ENCODE assay signal across 14 cellular contexts in the genomic region with DNA sequence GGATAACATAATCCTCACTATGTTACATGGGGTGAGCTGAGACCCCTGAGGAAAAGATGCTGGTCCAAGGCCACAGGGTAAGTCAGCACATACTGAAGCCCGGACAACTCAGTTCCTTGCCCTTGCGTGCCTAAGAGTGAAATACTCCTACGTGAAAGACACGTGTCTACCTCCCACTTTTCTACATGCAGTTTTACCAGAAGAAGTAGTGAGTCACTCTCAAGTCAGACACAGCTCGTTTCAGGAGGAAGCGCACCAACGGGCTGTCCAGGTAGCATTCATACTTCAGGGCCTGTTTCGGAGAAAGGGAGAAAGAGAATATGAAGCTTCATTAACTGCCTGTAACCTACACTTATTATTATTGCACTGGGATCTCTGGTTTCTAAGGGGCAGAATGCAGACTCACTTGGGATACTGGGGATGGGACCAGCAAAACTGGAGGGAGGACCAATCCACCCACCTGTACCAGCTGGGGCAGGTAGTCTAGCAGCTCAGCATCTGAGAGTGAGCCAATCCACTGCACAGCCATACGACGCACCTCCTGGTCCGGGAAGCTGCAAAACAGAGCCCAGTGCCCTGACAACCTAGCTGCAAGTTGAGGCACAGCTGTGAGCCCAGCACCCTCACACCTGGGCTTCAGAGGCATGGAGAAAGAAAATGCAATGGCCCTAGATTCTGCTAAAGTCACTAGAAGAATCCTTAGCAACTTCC. TPM values are rescaled to one million over a fixed set of nuclear protein-coding genes. Genes with fewer than 3 reads are reported as not detected.
DNase-seq lines count a peak whose midpoint lies in the region; ATAC-seq, FAIRE-seq and TF ChIP-seq lines count a peak whose summit lies in the region.
"Had no signal": no experiment of that assay in that cellular context is flagged by ENCODE, and none has a peak within 500 bp of the region (broad histone marks: within the 10 kb centered on the region; RNA-seq: fewer than 3 reads in every experiment).

No MANE protein-coding gene starts in this region.

- H3K27ac ChIP-seq in prostate gland: peak overlapping the region; percentile 82
- no peak overlapping the region for H3K27ac ChIP-seq in naive thymus-derived CD4-positive, alpha-beta T cell (ENCODE audit: low read depth, low read length)

- no peak for DNase-seq in stimulated activated naive CD8-positive, alpha-beta T cell treated with anti-CD3 and anti-CD28 coated beads, Interleukin-15, Interleukin-2, amounts not matched to agents 100 U/mL and 50 U/mL, for 24 hours
- no peak for DNase-seq in stimulated activated naive CD8-positive, alpha-beta T cell treated with anti-CD3 and anti-CD28 coated beads, Interleukin-15, amount 100 ng/mL, for 72 hours
- DNase-seq in bronchial epithelial cell (ENCODE audit: low read depth): peak; percentile 96
- DNase-seq in prostate gland (ENCODE audit: low spot score): no peak
- DNase-seq in GF-D8 (lab: John Stamatoyannopoulos, UW): no peak
- DNase-seq in naive thymus-derived CD4-positive, alpha-beta T cell: no peak
- no peak for DNase-seq in GM03348 (ENCODE audit: low spot score)
- DNase-seq: left ventricle myocardium superior had no signal

- H3K4me3 Mint-ChIP-seq in stimulated activated naive CD8-positive, alpha-beta T cell treated with anti-CD3 and anti-CD28 coated beads, Interleukin-15, amount 100 ng/mL, for 72 hours: no peak overlapping the region
- H3K4me3 Mint-ChIP-seq in naive thymus-derived CD4-positive, alpha-beta T cell: peak overlapping the region in 1 of 10 donors; percentile 15
- H3K4me3 Mint-ChIP-seq: CD4-positive, CD25-positive, alpha-beta regulatory T cell; WTC11 had no signal

- 67% methylated on average over 11 of the region's 11 CpGs for WGBS in prostate gland

- POLR2A ChIA-PET in naive thymus-derived CD4-positive, alpha-beta T cell (lab: Charles Lee): interaction anchor here (0.6 to 3.4 kb wide), 5 partner anchors 38 to 69 kb away, joined by 3 to 16 read pairs (median 4); a partner anchor contains a TSS

- peaks cover 17% of the 10 kb centered on the region for H3K4me1 Mint-ChIP-seq in stimulated activated naive CD8-positive, alpha-beta T cell treated with anti-CD3 and anti-CD28 coated beads, Interleukin-15, amount 100 ng/mL, for 72 hours
- H3K4me1 Mint-ChIP-seq in naive thymus-derived CD4-positive, alpha-beta T cell: peaks cover 3 to 19% (median 6%) of the 10 kb centered on the region in 7 donors

- peak; percentile 70 for ATAC-seq in stimulated activated naive CD8-positive, alpha-beta T cell treated with anti-CD3 and anti-CD28 coated beads, Interleukin-15, Interleukin-2, amounts not matched to agents 100 U/mL and 50 U/mL, for 24 hours
- no peak for ATAC-seq in stimulated activated naive CD8-positive, alpha-beta T cell treated with anti-CD3 and anti-CD28 coated beads, Interleukin-15, amount 100 ng/mL, for 72 hours
- ATAC-seq in naive thymus-derived CD4-positive, alpha-beta T cell: no peak
- no peak for ATAC-seq in HG02884 (IDR thresholded peaks at IDR 0.05; ENCODE audit: unreplicated experiment)
- ATAC-seq: left ventricle myocardium superior, WTC11 had no signal

- peaks cover 10% of the 10 kb centered on the region for H3K36me3 ChIP-seq in bronchial epithelial cell (ENCODE audit: control insufficient read depth, insufficient read depth, low read length)
- H3K36me3 ChIP-seq in prostate gland: no peaks in the 10 kb centered on the region
- peaks cover 6 to 84% (median 36%) of the 10 kb centered on the region in 3 experiments for H3K36me3 ChIP-seq in naive thymus-derived CD4-positive, alpha-beta T cell (ENCODE audit: control insufficient read depth in 2 of 3, insufficient read depth in 3 of 3, low read length in 3 of 3)

- H3K27ac Mint-ChIP-seq in stimulated activated naive CD8-positive, alpha-beta T cell treated with anti-CD3 and anti-CD28 coated beads, Interleukin-15, amount 100 ng/mL, for 72 hours: peak overlapping the region in 1 of 2 donors; percentile 55
- peak overlapping the region in 2 of 9 donors; percentile 4 to 60 for H3K27ac Mint-ChIP-seq in naive thymus-derived CD4-positive, alpha-beta T cell
- H3K27ac Mint-ChIP-seq: WTC11 had no signal

- no peak overlapping the region for H3K4me3 ChIP-seq in bronchial epithelial cell (ENCODE audit: low read depth, low read length)
- no peak overlapping the region for H3K4me3 ChIP-seq in prostate gland
- H3K4me3 ChIP-seq in naive thymus-derived CD4-positive, alpha-beta T cell (ENCODE audit: low read length): no peak overlapping the region
- H3K4me3 ChIP-seq: esophagus muscularis mucosa, pancreas had no signal

- H3K9me3 Mint-ChIP-seq in stimulated activated naive CD8-positive, alpha-beta T cell treated with anti-CD3 and anti-CD28 coated beads, Interleukin-15, amount 100 ng/mL, for 72 hours: no peaks in the 10 kb centered on the region
- H3K9me3 Mint-ChIP-seq in naive thymus-derived CD4-positive, alpha-beta T cell: no peaks in the 10 kb centered on the region
- H3K9me3 Mint-ChIP-seq: CD4-positive, CD25-positive, alpha-beta regulatory T cell; WTC11 had no signal

- no peaks in the 10 kb centered on the region for H3K9me3 ChIP-seq in prostate gland
- no peaks in the 10 kb centered on the region for H3K9me3 ChIP-seq in naive thymus-derived CD4-positive, alpha-beta T cell (ENCODE audit: control insufficient read depth in 2 of 3, low read length in 3 of 3)
- H3K9me3 ChIP-seq: esophagus muscularis mucosa, pancreas had no signal

- FAIRE-seq in bronchial epithelial cell (lab: Jason Lieb, UNC): no peak
- FAIRE-seq: H54, pancreas had no signal

- no peaks in the 10 kb centered on the region for H3K27me3 Mint-ChIP-seq in stimulated activated naive CD8-positive, alpha-beta T cell treated with anti-CD3 and anti-CD28 coated beads, Interleukin-15, amount 100 ng/mL, for 72 hours
- no peaks in the 10 kb centered on the region for H3K27me3 Mint-ChIP-seq in naive thymus-derived CD4-positive, alpha-beta T cell
- H3K27me3 Mint-ChIP-seq: CD4-positive, CD25-positive, alpha-beta regulatory T cell had no signal

- intact Hi-C loops in prostate gland (cut with DNase I): no loop called here
- intact Hi-C loops in naive thymus-derived CD4-positive, alpha-beta T cell (cut with micrococcal nuclease): no loop called here

- peak; percentile 19 for TF ChIP-seq POLR2A in prostate gland (IDR thresholded peaks at IDR 0.05)

- CTCF ChIA-PET in naive thymus-derived CD4-positive, alpha-beta T cell (lab: Charles Lee): interaction anchor here (1.3 to 22.5 kb wide), 5 partner anchors 9 to 363 kb away, joined by 3 to 434 read pairs (median 6); a partner anchor contains a TSS

- H3K4me1 ChIP-seq in prostate gland (replicated peaks): peaks cover 13% of the 10 kb centered on the region
- H3K4me1 ChIP-seq in naive thymus-derived CD4-positive, alpha-beta T cell (ENCODE audit: control insufficient read depth in 2 of 2, insufficient read depth in 2 of 2, low read length in 2 of 2): peaks cover 0 to 8% of the 10 kb centered on the region in 2 donors
- H3K4me1 ChIP-seq: pancreas had no signal

- peaks cover 8 to 64% (median 23%) of the 10 kb centered on the region in 5 donors for H3K36me3 Mint-ChIP-seq in naive thymus-derived CD4-positive, alpha-beta T cell

- no peak for TF ChIP-seq CTCF in bronchial epithelial cell (IDR thresholded peaks at IDR 0.05; ENCODE audit: insufficient read depth, low read length, severe bottlenecking)
- TF ChIP-seq CTCF in prostate gland (IDR thresholded peaks at IDR 0.05): no peak

- H3K27me3 ChIP-seq in bronchial epithelial cell (ENCODE audit: control insufficient read depth, insufficient read depth, low read length) (no peaks in the 10 kb centered on the region), prostate gland (replicated peaks; ENCODE audit: insufficient read depth) (no peaks in the 10 kb centered on the region)
- no peaks in the 10 kb centered on the region for H3K27me3 ChIP-seq in naive thymus-derived CD4-positive, alpha-beta T cell (ENCODE audit: control insufficient read depth in 2 of 2, insufficient read depth in 2 of 2, low read length in 2 of 2)
- H3K27me3 ChIP-seq: esophagus muscularis mucosa, pancreas had no signal

RNA-seq across cellular contexts. Expression of a gene that starts 32.4 kb away (rescaled TPM):
- 23.4 and 33.2 TPM in 2 replicates for total RNA-seq in bronchial epithelial cell
- 10 to 100 TPM; 43.5 to 45.0 TPM for total RNA-seq in prostate gland
- total RNA-seq in naive thymus-derived CD4-positive, alpha-beta T cell: 100 to 1,000 TPM in 2 of 5 experiments, 10 to 100 TPM in 3; 69.5 to 175 (median 73.0) TPM
- polyA plus RNA-seq in naive thymus-derived CD4-positive, alpha-beta T cell: 10 to 100 TPM; 14.1 to 19.3 TPM

RNA-seq across cellular contexts. Expression of a gene that starts 50.6 kb away (rescaled TPM):
- 2.1 and 8.4 TPM in 2 replicates for total RNA-seq in bronchial epithelial cell
- 10 to 100 TPM; 20.9 to 24.1 TPM for total RNA-seq in prostate gland
- 10 to 100 TPM; 26.8 to 41.9 (median 32.5) TPM for total RNA-seq in naive thymus-derived CD4-positive, alpha-beta T cell
- 1 to 10 TPM; 2.7 to 4.2 TPM for polyA plus RNA-seq in naive thymus-derived CD4-positive, alpha-beta T cell
